1 cellular context compared by ENCODE assay signal in genomic region chr5:172051643-172052362, GRCh38.
A peak's percentile ranks its signal among the peaks of the same experiment; 100 is the strongest.
TF ChIP-seq lines count a peak whose summit lies in the region.

No MANE protein-coding gene starts in this region.

TF ChIP-seq in HEK293, 187 proteins besides CTCF, POLR2A, EP300 and RAD21 (continued from another document):
- peak; percentile 69 for TF ChIP-seq EGR2 (tag by site-specific recombination; IDR thresholded peaks at IDR 0.05; ENCODE audit: low read depth)
- no peak for TF ChIP-seq ZNF501 (tag by site-specific recombination; IDR thresholded peaks at IDR 0.05)
- no peak for TF ChIP-seq ZNF768 (tag by site-specific recombination; IDR thresholded peaks at IDR 0.05)
- TF ChIP-seq RBAK (tag by site-specific recombination; IDR thresholded peaks at IDR 0.05): no peak
